In the genomic region with DNA sequence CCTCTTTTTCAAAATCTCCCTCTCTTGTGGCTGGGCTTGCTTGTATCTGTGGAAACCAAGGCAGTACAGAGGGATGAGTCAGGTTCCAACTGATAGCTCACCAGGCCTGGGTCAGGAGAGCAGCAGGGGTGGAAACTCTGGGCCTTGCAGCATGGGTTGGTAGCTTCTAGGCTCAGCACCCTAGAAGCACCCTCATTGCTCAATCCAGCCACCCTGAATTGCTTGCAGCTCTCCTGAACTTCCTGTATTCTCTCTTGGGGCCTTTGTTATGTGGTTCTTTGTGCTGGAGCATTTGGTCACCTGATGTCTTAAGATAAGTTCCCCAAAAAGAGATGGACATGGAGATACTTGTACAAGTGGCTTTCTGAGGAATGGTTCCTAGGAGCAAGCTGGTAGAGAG, we compare ENCODE assay signal across 24 cellular contexts.
"Had no signal": no experiment of that assay in that cellular context is flagged by ENCODE, and none has a peak within 500 bp of the region (broad histone marks: within the 10 kb centered on the region; RNA-seq: fewer than 3 reads in every experiment).

No MANE protein-coding gene starts in this region.

- H3K27me3 ChIP-seq: cardiac muscle cell, pancreas, sigmoid colon, testis had no signal

- H3K4me3 Mint-ChIP-seq: activated CD4-positive, alpha-beta T cell treated with anti-CD3 and anti-CD28 coated beads, Interleukin-2, amount 10 ng/mL, durations not matched to agents 24 days and 14 days; activated CD8-positive, alpha-beta T cell treated with anti-CD3 and anti-CD28 coated beads for 36 hours; activated naive CD8-positive, alpha-beta T cell treated with anti-CD3 and anti-CD28 coated beads for 36 hours; activated T-helper 17 cell treated with anti-CD3 and anti-CD28 coated beads, Interleukin-2, amount 50 U/mL, for 72 hours; endodermal cell; naive thymus-derived CD8-positive, alpha-beta T cell; stimulated activated memory B cell treated with anti-CD40 and anti-IgM and Interleukin-4, amounts not matched to agents 10 μg/mL and 1 μg/mL and 100 μg/mL, for 72 hours; type B pancreatic cell had no signal

- H3K4me1 ChIP-seq: pancreas, testis had no signal

- DNase-seq: activated CD4-positive, alpha-beta T cell treated with anti-CD3 and anti-CD28 coated beads, Interleukin-2, amount 10 ng/mL, durations not matched to agents 24 days and 14 days; activated CD8-positive, alpha-beta T cell treated with anti-CD3 and anti-CD28 coated beads for 36 hours; activated naive CD4-positive, alpha-beta T cell; activated naive CD8-positive, alpha-beta T cell treated with anti-CD3 and anti-CD28 coated beads for 36 hours; activated T-cell treated with anti-CD3 and anti-CD28 coated beads, Interleukin-2, amount 50 U/mL, for 1 hour; amniotic stem cell; endodermal cell; foreskin fibroblast; hippocampal formation; left cardiac atrium; mesendoderm; naive thymus-derived CD8-positive, alpha-beta T cell; pancreas; stimulated activated CD4-positive, alpha-beta T cell treated with anti-CD3 and anti-CD28 coated beads, Interleukin-4, amount 100 ng/mL, for 4 hours; T1000; testis had no signal

- H3K36me3 Mint-ChIP-seq: activated naive CD8-positive, alpha-beta T cell treated with anti-CD3 and anti-CD28 coated beads for 36 hours; stimulated activated memory B cell treated with anti-CD40 and anti-IgM and Interleukin-4, amounts not matched to agents 10 μg/mL and 1 μg/mL and 100 μg/mL, for 72 hours; type B pancreatic cell had no signal

- ATAC-seq: activated CD8-positive, alpha-beta T cell treated with anti-CD3 and anti-CD28 coated beads for 36 hours; activated T-helper 17 cell treated with anti-CD3 and anti-CD28 coated beads, Interleukin-2, amount 50 U/mL, for 72 hours; left cardiac atrium; naive thymus-derived CD8-positive, alpha-beta T cell; pancreas; stimulated activated memory B cell treated with anti-CD40 and anti-IgM and Interleukin-4, amounts not matched to agents 10 μg/mL and 1 μg/mL and 100 μg/mL, for 72 hours had no signal

- H3K27ac Mint-ChIP-seq: activated CD4-positive, alpha-beta T cell treated with anti-CD3 and anti-CD28 coated beads, Interleukin-2, amount 10 ng/mL, durations not matched to agents 24 days and 14 days; activated CD8-positive, alpha-beta T cell treated with anti-CD3 and anti-CD28 coated beads for 36 hours; activated naive CD8-positive, alpha-beta T cell treated with anti-CD3 and anti-CD28 coated beads for 36 hours; activated T-helper 17 cell treated with anti-CD3 and anti-CD28 coated beads, Interleukin-2, amount 50 U/mL, for 72 hours; endodermal cell; naive thymus-derived CD8-positive, alpha-beta T cell; stimulated activated memory B cell treated with anti-CD40 and anti-IgM and Interleukin-4, amounts not matched to agents 10 μg/mL and 1 μg/mL and 100 μg/mL, for 72 hours; type B pancreatic cell had no signal

- H3K27me3 Mint-ChIP-seq: activated CD4-positive, alpha-beta T cell treated with anti-CD3 and anti-CD28 coated beads, Interleukin-2, amount 10 ng/mL, durations not matched to agents 24 days and 14 days; activated CD8-positive, alpha-beta T cell treated with anti-CD3 and anti-CD28 coated beads for 36 hours; activated naive CD8-positive, alpha-beta T cell treated with anti-CD3 and anti-CD28 coated beads for 36 hours; stimulated activated memory B cell treated with anti-CD40 and anti-IgM and Interleukin-4, amounts not matched to agents 10 μg/mL and 1 μg/mL and 100 μg/mL, for 72 hours had no signal

- H3K9me3 ChIP-seq: pancreas, testis had no signal

- H3K4me1 Mint-ChIP-seq: activated CD4-positive, alpha-beta T cell treated with anti-CD3 and anti-CD28 coated beads, Interleukin-2, amount 10 ng/mL, durations not matched to agents 24 days and 14 days; activated naive CD8-positive, alpha-beta T cell treated with anti-CD3 and anti-CD28 coated beads for 36 hours; activated T-helper 17 cell treated with anti-CD3 and anti-CD28 coated beads, Interleukin-2, amount 50 U/mL, for 72 hours; endodermal cell; naive thymus-derived CD8-positive, alpha-beta T cell; stimulated activated memory B cell treated with anti-CD40 and anti-IgM and Interleukin-4, amounts not matched to agents 10 μg/mL and 1 μg/mL and 100 μg/mL, for 72 hours had no signal

- H3K4me3 ChIP-seq: cardiac muscle cell, pancreas, sigmoid colon, testis had no signal

- H3K36me3 ChIP-seq: cardiac muscle cell, pancreas, sigmoid colon had no signal

- H3K27ac ChIP-seq: cardiac muscle cell, epithelial cell of prostate, pancreas, sigmoid colon, testis had no signal

- FAIRE-seq: colon, islet of Langerhans, pancreas had no signal

- H3K9me3 Mint-ChIP-seq: activated CD4-positive, alpha-beta T cell treated with anti-CD3 and anti-CD28 coated beads, Interleukin-2, amount 10 ng/mL, durations not matched to agents 24 days and 14 days; activated naive CD8-positive, alpha-beta T cell treated with anti-CD3 and anti-CD28 coated beads for 36 hours; activated T-helper 17 cell treated with anti-CD3 and anti-CD28 coated beads, Interleukin-2, amount 50 U/mL, for 72 hours; type B pancreatic cell had no signal
